ENCODE assay signal across 7 cellular contexts in the genomic region with DNA sequence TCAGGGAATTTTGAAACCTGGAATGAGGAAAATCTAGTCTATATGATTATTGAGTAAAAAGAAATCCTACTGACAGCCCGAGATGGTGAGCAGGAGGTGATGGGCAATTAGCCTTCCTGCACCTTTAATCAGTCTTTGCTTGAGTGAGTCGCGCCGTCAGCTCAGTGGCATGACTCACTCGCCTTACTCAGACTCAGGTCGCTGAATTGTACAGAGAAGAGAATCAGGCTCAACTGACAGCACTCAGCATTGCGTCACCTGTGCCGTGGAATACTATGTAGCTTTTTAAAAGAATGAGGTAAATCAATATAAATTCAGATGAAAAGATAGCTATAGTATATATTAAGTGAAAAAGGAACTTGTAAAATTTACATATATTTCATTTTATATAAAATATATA.
DNase-seq lines count a peak whose midpoint lies in the region; ATAC-seq and TF ChIP-seq lines count a peak whose summit lies in the region.
"Not testable (repeated sequence)": the region's sequence is repeated elsewhere in the genome, so short reads cannot be mapped to it uniquely, and the experiment has no call there.

No MANE protein-coding gene starts in this region.

- intact Hi-C loops in PC-9 (cut with micrococcal nuclease; ENCODE audit: unreplicated experiment), result loop anchor here (10.0 kb wide), 1 partner anchor 1041 kb away; no protein-coding TSS in a partner anchor
- intact Hi-C loops in activated CD8-positive, alpha-beta T cell treated with anti-CD3 and anti-CD28 coated beads for 36 hours (cut with micrococcal nuclease), result not testable (repeated sequence)

- CTCF ChIA-PET in PC-9 (lab: Charles Lee); activated CD8-positive, alpha-beta T cell treated with anti-CD3 and anti-CD28 coated beads for 36 hours (lab: Charles Lee): not testable (repeated sequence)

- DNase-seq in Daoy (ENCODE audit: low read depth), result peak; percentile 33
- peak; percentile 29 for DNase-seq in LHCN-M2 (ENCODE audit: low read depth)
- DNase-seq in PC-9, result peak; percentile 14 to 52
- DNase-seq in activated CD8-positive, alpha-beta T cell treated with anti-CD3 and anti-CD28 coated beads for 36 hours; omental fat pad (ENCODE audit: low spot score): not testable (repeated sequence)
- DNase-seq in brain microvascular endothelial cell, result peak; percentile 16
- peak; percentile 9 to 42 for DNase-seq in fibroblast of lung (ENCODE audit: low read depth in 2 of 2)

- H3K27me3 Mint-ChIP-seq in activated CD8-positive, alpha-beta T cell treated with anti-CD3 and anti-CD28 coated beads for 36 hours, result not testable (repeated sequence)

- peak; percentile 73 for ATAC-seq in activated CD8-positive, alpha-beta T cell treated with anti-CD3 and anti-CD28 coated beads for 36 hours
- peak; percentile 49 for ATAC-seq in omental fat pad (ENCODE audit: low FRiP score)

- not testable (repeated sequence) for H3K79me2 ChIP-seq in PC-9 (ENCODE audit: low read depth); fibroblast of lung (ENCODE audit: control insufficient read depth, insufficient read depth, low read length)

- not testable (repeated sequence) for H4K20me1 ChIP-seq in PC-9 (ENCODE audit: insufficient read depth); fibroblast of lung (ENCODE audit: control insufficient read depth, extremely low read depth, insufficient read depth, low read length)

- H3K4me2 ChIP-seq in PC-9; fibroblast of lung (ENCODE audit: extremely low read depth, insufficient read depth, low read length): not testable (repeated sequence)

- TF ChIP-seq CTCF in PC-9 (conservative IDR thresholded peaks at IDR 0.05); activated CD8-positive, alpha-beta T cell treated with anti-CD3 and anti-CD28 coated beads for 36 hours (IDR thresholded peaks at IDR 0.05); brain microvascular endothelial cell (IDR thresholded peaks at IDR 0.05; ENCODE audit: low read depth, low read length, missing control alignments); fibroblast of lung (conservative IDR thresholded peaks at IDR 0.05 in 1 of 2, IDR thresholded peaks at IDR 0.05 in 1 of 2; ENCODE audit: low read depth in 1 of 2, low read length in 2 of 2); omental fat pad (IDR thresholded peaks at IDR 0.05): not testable (repeated sequence)

- H3K9me3 ChIP-seq in PC-9 (ENCODE audit: insufficient read depth, low read depth); fibroblast of lung (ENCODE audit: control insufficient read depth, insufficient read depth, low read depth, low read length): not testable (repeated sequence)

- not testable (repeated sequence) for H3K4me1 ChIP-seq in PC-9 (replicated peaks; ENCODE audit: insufficient read depth); fibroblast of lung (ENCODE audit: control insufficient read depth, extremely low read depth, insufficient read depth, low read length)

- not testable (repeated sequence) for H3K9ac ChIP-seq in fibroblast of lung (ENCODE audit: insufficient read depth, low read length)

- H3K27ac ChIP-seq in PC-9; brain microvascular endothelial cell; fibroblast of lung (ENCODE audit: insufficient read depth, low read length): not testable (repeated sequence)

- POLR2A ChIA-PET in PC-9 (lab: Charles Lee; ENCODE audit: unreplicated experiment); activated CD8-positive, alpha-beta T cell treated with anti-CD3 and anti-CD28 coated beads for 36 hours (lab: Charles Lee): not testable (repeated sequence)

- H3K4me3 Mint-ChIP-seq in activated CD8-positive, alpha-beta T cell treated with anti-CD3 and anti-CD28 coated beads for 36 hours, result not testable (repeated sequence)

- not testable (repeated sequence) for H3K36me3 Mint-ChIP-seq in activated CD8-positive, alpha-beta T cell treated with anti-CD3 and anti-CD28 coated beads for 36 hours (ENCODE audit: low read depth)

- not testable (repeated sequence) for H3K9me3 Mint-ChIP-seq in activated CD8-positive, alpha-beta T cell treated with anti-CD3 and anti-CD28 coated beads for 36 hours

- not testable (repeated sequence) for H3K27ac Mint-ChIP-seq in activated CD8-positive, alpha-beta T cell treated with anti-CD3 and anti-CD28 coated beads for 36 hours

- not testable (repeated sequence) for H3K4me1 Mint-ChIP-seq in activated CD8-positive, alpha-beta T cell treated with anti-CD3 and anti-CD28 coated beads for 36 hours (ENCODE audit: low read depth)

- H3F3A ChIP-seq in PC-9 (ENCODE audit: insufficient read depth, low read depth), result not testable (repeated sequence)

- H3K36me3 ChIP-seq in PC-9 (ENCODE audit: low read depth); brain microvascular endothelial cell (replicated peaks); fibroblast of lung (ENCODE audit: control insufficient read depth, insufficient read depth, low read length): not testable (repeated sequence)

- not testable (repeated sequence) for H2AFZ ChIP-seq in PC-9; fibroblast of lung (ENCODE audit: low read length)

- H3K27me3 ChIP-seq in PC-9 (ENCODE audit: insufficient read depth, low read depth); brain microvascular endothelial cell (replicated peaks); fibroblast of lung (ENCODE audit: control insufficient read depth, insufficient read depth, low read length): not testable (repeated sequence)

- not testable (repeated sequence) for H3K9me2 ChIP-seq in PC-9 (ENCODE audit: insufficient read depth)

- in situ Hi-C loops in brain microvascular endothelial cell (cut with HindIII; ENCODE audit: low pct_ligation_motif_present, low sequenced_read_pairs), result not testable (repeated sequence)

- BruUV-seq in PC-9 (replicated peaks; lab: Mats Ljungman, UMichigan), result not testable (repeated sequence)

- not testable (repeated sequence) for H3K4me3 ChIP-seq in PC-9; brain microvascular endothelial cell (ENCODE audit: low read depth, low read length); fibroblast of lung (replicated peaks in 1 of 4; ENCODE audit: control extremely low read depth in 1 of 4, insufficient read depth in 1 of 4, low read depth in 3 of 4, low read length in 4 of 4)
